ENCODE assay signal across 32 cellular contexts in genomic region chr3:87867001-87867400, GRCh38.
DNase-seq lines count a peak whose midpoint lies in the region; ATAC-seq, FAIRE-seq and TF ChIP-seq lines count a peak whose summit lies in the region.
"Had no signal": no experiment of that assay in that cellular context is flagged by ENCODE, and none has a peak within 500 bp of the region (broad histone marks: within the 10 kb centered on the region; RNA-seq: fewer than 3 reads in every experiment).

No MANE protein-coding gene starts in this region.

- intact Hi-C loops in CD14-positive monocyte (cut with micrococcal nuclease), result no loop called here

- WGBS in upper lobe of left lung, 2 donors, result 49 to 58% methylated on average over 2 of the region's 2 CpGs

- peaks cover 6 to 19% (median 13%) of the 10 kb centered on the region in 7 donors for H3K9me3 Mint-ChIP-seq in CD14-positive monocyte

- no peaks in the 10 kb centered on the region for H3K27me3 Mint-ChIP-seq in CD14-positive monocyte (ENCODE audit: low read depth in 3 of 3)
- H3K27me3 Mint-ChIP-seq: memory B cell had no signal

- no peak for TF ChIP-seq POLR2A in GM12892 (IDR thresholded peaks at IDR 0.05; ENCODE audit: low read depth, low read length)
- TF ChIP-seq POLR2A in upper lobe of left lung (IDR thresholded peaks at IDR 0.05), result no peak

- no peaks in the 10 kb centered on the region for H3K9me3 ChIP-seq in upper lobe of left lung
- H3K9me3 ChIP-seq: Caco-2, MG63 had no signal

- no peak for FAIRE-seq in GM12892 (lab: Jason Lieb, UNC)
- FAIRE-seq: HTR-8/SVneo, islet of Langerhans had no signal

- TF ChIP-seq EP300 in upper lobe of left lung (IDR thresholded peaks at IDR 0.05), result no peak

- no peak overlapping the region for H3K27ac ChIP-seq in upper lobe of left lung
- H3K27ac ChIP-seq: C4-2B, neural progenitor cell, parathyroid adenoma, tibial nerve had no signal

- ATAC-seq in omental fat pad (ENCODE audit: low FRiP score), result peak; percentile 91
- ATAC-seq in GM21367 (IDR thresholded peaks at IDR 0.05; ENCODE audit: unreplicated experiment), result no peak
- ATAC-seq in upper lobe of left lung (ENCODE audit: low FRiP score in 2 of 2), result no peak
- ATAC-seq: activated naive CD8-positive, alpha-beta T cell treated with anti-CD3 and anti-CD28 coated beads, Interleukin-2, amount 50 U/mL, for 24 hours; activated T-cell treated with anti-CD3 and anti-CD28 coated beads, Interleukin-2, amount 50 U/mL, for 72 hours; left lobe of liver; PC-3; right cardiac atrium; Right ventricle myocardium inferior had no signal

- H3K4me3 Mint-ChIP-seq in CD14-positive monocyte, result no peak overlapping the region
- H3K4me3 Mint-ChIP-seq: activated naive CD8-positive, alpha-beta T cell treated with anti-CD3 and anti-CD28 coated beads, Interleukin-2, amount 50 U/mL, for 24 hours; activated T-cell treated with anti-CD3 and anti-CD28 coated beads, Interleukin-2, amount 50 U/mL, for 72 hours; memory B cell; neural progenitor cell had no signal

- no peak overlapping the region for H3K27ac Mint-ChIP-seq in CD14-positive monocyte
- H3K27ac Mint-ChIP-seq: activated naive CD8-positive, alpha-beta T cell treated with anti-CD3 and anti-CD28 coated beads, Interleukin-2, amount 50 U/mL, for 24 hours; activated T-cell treated with anti-CD3 and anti-CD28 coated beads, Interleukin-2, amount 50 U/mL, for 72 hours; memory B cell; neural progenitor cell had no signal

- TF ChIP-seq CTCF in choroid plexus epithelial cell (conservative IDR thresholded peaks at IDR 0.05; ENCODE audit: low read depth, low read length), result no peak
- TF ChIP-seq CTCF in omental fat pad (IDR thresholded peaks at IDR 0.05), result no peak
- no peak for TF ChIP-seq CTCF in upper lobe of left lung (IDR thresholded peaks at IDR 0.05)
- no peak for TF ChIP-seq CTCF in CD14-positive monocyte (IDR thresholded peaks at IDR 0.05)

- peak; percentile 22 for DNase-seq in Daoy (ENCODE audit: low read depth)
- peak; percentile 50 for DNase-seq in LHCN-M2 (ENCODE audit: low read depth)
- DNase-seq in choroid plexus epithelial cell (ENCODE audit: low read depth), result peak; percentile 66
- DNase-seq in omental fat pad (ENCODE audit: low spot score), result no peak
- DNase-seq in GM12892 (ENCODE audit: insufficient read length), result no peak
- no peak for DNase-seq in upper lobe of left lung
- no peak for DNase-seq in CD14-positive monocyte (ENCODE audit: low spot score)
- DNase-seq: activated CD4-positive, alpha-beta T cell treated with anti-CD3 and anti-CD28 coated beads, Interleukin-2, amount 50 U/mL, for 48 hours; activated CD4-positive, CD25-positive, alpha-beta regulatory T cell treated with anti-CD3 and anti-CD28 coated beads, Interleukin-2, amount 50 U/mL, for 72 hours; activated naive CD8-positive, alpha-beta T cell treated with anti-CD3 and anti-CD28 coated beads, Interleukin-2, amount 50 U/mL, for 24 hours; activated T-cell treated with anti-CD3 and anti-CD28 coated beads, Interleukin-2, amount 50 U/mL, for 72 hours; Caco-2; DMS53; GDM1; GOT3; MG63; NCI-H1930; NCI-H524 treated with DMSO at 0.1 percent for 48 hours; PC-3; right cardiac atrium; stimulated activated CD8-positive, alpha-beta memory T cell treated with anti-CD3 and anti-CD28 coated beads, Interleukin-4, amount 100 ng/mL, for 48 hours; T-helper 2 cell had no signal

- no peaks in the 10 kb centered on the region for H3K36me3 ChIP-seq in upper lobe of left lung
- H3K36me3 ChIP-seq: MG63, neural progenitor cell, tibial nerve had no signal

- no peaks in the 10 kb centered on the region for H3K27me3 ChIP-seq in upper lobe of left lung
- H3K27me3 ChIP-seq: MG63, neural progenitor cell, tibial nerve had no signal

- H3K36me3 Mint-ChIP-seq in CD14-positive monocyte, result no peaks in the 10 kb centered on the region
- H3K36me3 Mint-ChIP-seq: memory B cell, neural progenitor cell had no signal

- no peaks in the 10 kb centered on the region for H3K4me1 Mint-ChIP-seq in CD14-positive monocyte
- H3K4me1 Mint-ChIP-seq: activated naive CD8-positive, alpha-beta T cell treated with anti-CD3 and anti-CD28 coated beads, Interleukin-2, amount 50 U/mL, for 24 hours; memory B cell; neural progenitor cell had no signal

- H3K4me3 ChIP-seq in choroid plexus epithelial cell (ENCODE audit: low read depth, low read length) (no peak overlapping the region), upper lobe of left lung (no peak overlapping the region)
- H3K4me3 ChIP-seq: MG63, neural progenitor cell, tibial nerve had no signal

- no peaks in the 10 kb centered on the region for H3K4me1 ChIP-seq in upper lobe of left lung
- H3K4me1 ChIP-seq: Caco-2, neural progenitor cell, parathyroid adenoma, tibial nerve had no signal

Comparison
In these comparisons a context has a peak if more than half of its experiments do, and no peak if none do; other contexts are left out.
1. DNase-seq: peak in Daoy (single experiment), LHCN-M2 (single experiment) and choroid plexus epithelial cell (single experiment); none in omental fat pad (single experiment), GM12892 (single experiment), upper lobe of left lung (0 of 2) and CD14-positive monocyte (single experiment).